Comparison of ENCODE assay signal across 19 cellular contexts in the genomic region with DNA sequence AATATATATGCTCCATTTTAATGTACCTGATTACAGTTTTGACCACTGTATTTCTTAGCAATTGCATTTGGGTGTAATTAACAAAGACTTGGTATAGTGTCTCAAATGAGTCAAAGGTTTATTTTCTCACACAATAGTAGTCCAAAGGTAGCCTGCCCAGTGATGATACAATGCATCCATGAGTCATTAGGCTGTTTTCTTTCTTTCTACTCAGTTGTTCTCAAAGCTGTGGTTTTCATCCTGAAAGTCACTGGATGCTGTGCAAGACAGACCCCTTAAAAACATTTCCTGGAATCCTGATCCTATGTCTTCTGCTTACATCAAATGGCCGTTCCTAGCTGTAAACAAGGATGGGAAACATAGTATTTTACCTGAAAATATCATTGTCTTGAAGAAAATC.
DNase-seq lines count a peak whose midpoint lies in the region; FAIRE-seq and TF ChIP-seq lines count a peak whose summit lies in the region.
"Had no signal": no experiment of that assay in that cellular context is flagged by ENCODE, and none has a peak within 500 bp of the region (broad histone marks: within the 10 kb centered on the region; RNA-seq: fewer than 3 reads in every experiment).

No MANE protein-coding gene starts in this region.

- H3K4me1 ChIP-seq in breast epithelium, result no peaks in the 10 kb centered on the region
- H3K4me1 ChIP-seq in thyroid gland, result no peaks in the 10 kb centered on the region

- no peaks in the 10 kb centered on the region for H3K36me3 Mint-ChIP-seq in MCF 10A (ENCODE audit: insufficient read depth, unreplicated experiment)
- no peaks in the 10 kb centered on the region for H3K36me3 Mint-ChIP-seq in activated naive CD4-positive, alpha-beta T cell treated with anti-CD3 and anti-CD28 coated beads, Interleukin-2, amount 10 ng/mL, durations not matched to agents 7 days and 5 days
- H3K36me3 Mint-ChIP-seq: activated naive CD8-positive, alpha-beta T cell treated with anti-CD3 and anti-CD28 coated beads, Interleukin-2, amount 10 ng/mL, durations not matched to agents 7 days and 5 days; CD8-positive, alpha-beta memory T cell had no signal

- no peak for TF ChIP-seq CTCF in MCF 10A (IDR thresholded peaks at IDR 0.05; ENCODE audit: unreplicated experiment)
- no peak for TF ChIP-seq CTCF in breast epithelium (IDR thresholded peaks at IDR 0.05)
- TF ChIP-seq CTCF in thyroid gland (IDR thresholded peaks at IDR 0.05), result no peak

- no peak overlapping the region for H3K27ac Mint-ChIP-seq in MCF 10A (ENCODE audit: low read depth, unreplicated experiment)
- H3K27ac Mint-ChIP-seq in activated naive CD4-positive, alpha-beta T cell treated with anti-CD3 and anti-CD28 coated beads, Interleukin-2, amount 10 ng/mL, durations not matched to agents 7 days and 5 days, result no peak overlapping the region
- H3K27ac Mint-ChIP-seq: activated naive CD8-positive, alpha-beta T cell treated with anti-CD3 and anti-CD28 coated beads, Interleukin-2, amount 10 ng/mL, durations not matched to agents 7 days and 5 days; CD8-positive, alpha-beta memory T cell; type B pancreatic cell had no signal

- peak; percentile 71 for DNase-seq in MCF 10A (ENCODE audit: unreplicated experiment)
- DNase-seq in breast epithelium (ENCODE audit: low spot score in 2 of 2), result no peak
- DNase-seq in amniotic epithelial cell (ENCODE audit: low read depth), result peak; percentile 89
- DNase-seq in glomerular visceral epithelial cell (ENCODE audit: extremely low spot score), result peak; percentile 20
- peak; percentile 9 for DNase-seq in urothelium cell line (ENCODE audit: low spot score)
- no peak for DNase-seq in activated naive CD4-positive, alpha-beta T cell treated with anti-CD3 and anti-CD28 coated beads, Interleukin-2, amount 10 ng/mL, durations not matched to agents 7 days and 5 days
- no peak for DNase-seq in AG08396 (ENCODE audit: low spot score)
- DNase-seq in thyroid gland, result no peak
- DNase-seq: 8988T; activated CD4-positive, alpha-beta T cell treated with anti-CD3 and anti-CD28 coated beads, Interleukin-2, amount 50 U/mL, for 4 hours; activated naive CD8-positive, alpha-beta T cell treated with anti-CD3 and anti-CD28 coated beads, Interleukin-2, amount 10 ng/mL, durations not matched to agents 7 days and 5 days; activated T-cell treated with anti-CD3 and anti-CD28 coated beads, Interleukin-2, amount 50 U/mL, for 4 hours; CD8-positive, alpha-beta memory T cell; heart right ventricle; posterior cingulate gyrus; stimulated activated naive CD4-positive, alpha-beta T cell had no signal

- intact Hi-C loops in MCF 10A (cut with micrococcal nuclease), result no loop called here
- intact Hi-C loops in breast epithelium (cut with DNase I; ENCODE audit: low total_unique reads), result no loop called here
- intact Hi-C loops in thyroid gland (cut with DNase I), result no loop called here

- H3K36me3 ChIP-seq in breast epithelium, result no peaks in the 10 kb centered on the region
- H3K36me3 ChIP-seq in thyroid gland, result no peaks in the 10 kb centered on the region
- H3K36me3 ChIP-seq: heart right ventricle had no signal

- H3K4me1 Mint-ChIP-seq in MCF 10A (ENCODE audit: insufficient read depth, unreplicated experiment), result peaks cover 6% of the 10 kb centered on the region
- H3K4me1 Mint-ChIP-seq in activated naive CD4-positive, alpha-beta T cell treated with anti-CD3 and anti-CD28 coated beads, Interleukin-2, amount 10 ng/mL, durations not matched to agents 7 days and 5 days, result no peaks in the 10 kb centered on the region
- H3K4me1 Mint-ChIP-seq: activated naive CD8-positive, alpha-beta T cell treated with anti-CD3 and anti-CD28 coated beads, Interleukin-2, amount 10 ng/mL, durations not matched to agents 7 days and 5 days; CD8-positive, alpha-beta memory T cell had no signal

- no peaks in the 10 kb centered on the region for H3K9me3 Mint-ChIP-seq in MCF 10A (ENCODE audit: unreplicated experiment)
- no peaks in the 10 kb centered on the region for H3K9me3 Mint-ChIP-seq in activated naive CD4-positive, alpha-beta T cell treated with anti-CD3 and anti-CD28 coated beads, Interleukin-2, amount 10 ng/mL, durations not matched to agents 7 days and 5 days
- H3K9me3 Mint-ChIP-seq: type B pancreatic cell had no signal

- TF ChIP-seq POLR2A in breast epithelium (IDR thresholded peaks at IDR 0.05) (no peak), thyroid gland (IDR thresholded peaks at IDR 0.05) (no peak)

- no peak for FAIRE-seq in urothelium cell line (lab: Jason Lieb, UNC)
- FAIRE-seq: endothelial cell of umbilical vein, K562 had no signal

- POLR2A ChIA-PET in MCF 10A (lab: Yijun Ruan, JAX), result no interaction called here

- H3K27me3 ChIP-seq in breast epithelium (no peaks in the 10 kb centered on the region), thyroid gland (no peaks in the 10 kb centered on the region)
- H3K27me3 ChIP-seq: heart right ventricle had no signal

- H3K4me3 ChIP-seq in breast epithelium, result no peak overlapping the region
- no peak overlapping the region for H3K4me3 ChIP-seq in thyroid gland (replicated peaks in 1 of 3)
- H3K4me3 ChIP-seq: heart right ventricle, K562 had no signal

- BruUV-seq in MCF 10A (replicated peaks; lab: Mats Ljungman, UMichigan), result no TSS peak

- WGBS in thyroid gland, 2 donors, result 83 to 86% methylated on average over 1 of the region's 1 CpG

- H3K9me3 ChIP-seq in breast epithelium (no peaks in the 10 kb centered on the region), thyroid gland (no peaks in the 10 kb centered on the region)
- H3K9me3 ChIP-seq: heart right ventricle had no signal

- H3K4me3 Mint-ChIP-seq in MCF 10A (ENCODE audit: unreplicated experiment), result no peak overlapping the region
- H3K4me3 Mint-ChIP-seq in activated naive CD4-positive, alpha-beta T cell treated with anti-CD3 and anti-CD28 coated beads, Interleukin-2, amount 10 ng/mL, durations not matched to agents 7 days and 5 days, result no peak overlapping the region
- H3K4me3 Mint-ChIP-seq: activated naive CD8-positive, alpha-beta T cell treated with anti-CD3 and anti-CD28 coated beads, Interleukin-2, amount 10 ng/mL, durations not matched to agents 7 days and 5 days; activated T-cell treated with anti-CD3 and anti-CD28 coated beads, Interleukin-2, amount 50 U/mL, for 4 hours; type B pancreatic cell had no signal

- no peak overlapping the region for H3K27ac ChIP-seq in breast epithelium
- no peak overlapping the region for H3K27ac ChIP-seq in thyroid gland
- H3K27ac ChIP-seq: heart right ventricle had no signal

- CTCF ChIA-PET in MCF 10A (lab: Yijun Ruan, JAX), result no interaction called here
- CTCF ChIA-PET in activated naive CD4-positive, alpha-beta T cell treated with anti-CD3 and anti-CD28 coated beads, Interleukin-2, amount 10 ng/mL, durations not matched to agents 7 days and 5 days (lab: Charles Lee), result no interaction called here

- H3K27me3 Mint-ChIP-seq in MCF 10A (ENCODE audit: insufficient read depth, unreplicated experiment), result no peaks in the 10 kb centered on the region
- no peaks in the 10 kb centered on the region for H3K27me3 Mint-ChIP-seq in activated naive CD4-positive, alpha-beta T cell treated with anti-CD3 and anti-CD28 coated beads, Interleukin-2, amount 10 ng/mL, durations not matched to agents 7 days and 5 days
- H3K27me3 Mint-ChIP-seq: activated naive CD8-positive, alpha-beta T cell treated with anti-CD3 and anti-CD28 coated beads, Interleukin-2, amount 10 ng/mL, durations not matched to agents 7 days and 5 days; CD8-positive, alpha-beta memory T cell; type B pancreatic cell had no signal

Comparison
In these comparisons a context has a peak if more than half of its experiments do, and no peak if none do; other contexts are left out.
1. DNase-seq: peak in MCF 10A (single experiment), amniotic epithelial cell (single experiment), glomerular visceral epithelial cell (single experiment) and urothelium cell line (single experiment); none in breast epithelium (0 of 2), activated naive CD4-positive, alpha-beta T cell treated with anti-CD3 and anti-CD28 coated beads, Interleukin-2, amount 10 ng/mL, durations not matched to agents 7 days and 5 days (single experiment), AG08396 (single experiment) and thyroid gland (0 of 2).